In genomic region chr17:50865060-50865867, GRCh38 we compare ENCODE assay signal across 1 cellular context.
TF ChIP-seq lines count a peak whose summit lies in the region.

No MANE protein-coding gene starts in this region.

TF ChIP-seq in HEK293, 187 proteins besides CTCF, POLR2A, EP300 and RAD21 (continued from another document):
- no peak for TF ChIP-seq ZNF362 (tag by site-specific recombination; IDR thresholded peaks at IDR 0.05)
- no peak for TF ChIP-seq ZNF621 (tag by site-specific recombination; IDR thresholded peaks at IDR 0.05)
